In genomic region chr19:55174425-55175116, GRCh38 we compare ENCODE assay signal across 12 cellular contexts. TPM values are rescaled to one million over a fixed set of nuclear protein-coding genes. Genes with fewer than 3 reads are reported as not detected.
DNase-seq lines count a peak whose midpoint lies in the region; ATAC-seq and TF ChIP-seq lines count a peak whose summit lies in the region.
"Had no signal": no experiment of that assay in that cellular context is flagged by ENCODE, and none has a peak within 500 bp of the region (broad histone marks: within the 10 kb centered on the region; RNA-seq: fewer than 3 reads in every experiment).

No MANE protein-coding gene starts in this region.

- H3K36me3 Mint-ChIP-seq in glutamatergic neuron (ENCODE audit: unreplicated experiment), result peaks cover 5% of the 10 kb centered on the region
- peaks cover 8% of the 10 kb centered on the region for H3K36me3 Mint-ChIP-seq in endothelial cell (ENCODE audit: low read depth, unreplicated experiment)
- H3K36me3 Mint-ChIP-seq: activated naive CD4-positive, alpha-beta T cell treated with anti-CD3 and anti-CD28 coated beads, Interleukin-2, amount 50 U/mL, for 24 hours had no signal

- no TSS peak for BruUV-seq in PC-3 (replicated peaks; lab: Mats Ljungman, UMichigan)

- H3K79me2 ChIP-seq in PC-3 (ENCODE audit: low read length), result no peaks in the 10 kb centered on the region

- H3K9me3 ChIP-seq in PC-3 (ENCODE audit: low read length), result no peaks in the 10 kb centered on the region
- no peaks in the 10 kb centered on the region for H3K9me3 ChIP-seq in psoas muscle
- H3K9me3 ChIP-seq: esophagus muscularis mucosa had no signal

- no peaks in the 10 kb centered on the region for H4K20me1 ChIP-seq in PC-3 (ENCODE audit: low read length)

- H3K4me1 ChIP-seq in PC-3 (ENCODE audit: insufficient read depth, low read length) (peaks cover 17% of the 10 kb centered on the region), psoas muscle (peaks cover 6% of the 10 kb centered on the region)

- POLR2A ChIA-PET in PC-3 (lab: Charles Lee; ENCODE audit: unreplicated experiment), result no interaction called here

- H3K9ac ChIP-seq in PC-3 (ENCODE audit: low read length), result no peak overlapping the region

- peaks cover 41% of the 10 kb centered on the region for H3K4me1 Mint-ChIP-seq in stimulated activated naive CD8-positive, alpha-beta T cell treated with anti-CD3 and anti-CD28 coated beads, Interleukin-15, amount 100 ng/mL, for 72 hours
- H3K4me1 Mint-ChIP-seq in glutamatergic neuron (ENCODE audit: low read depth, unreplicated experiment), result peaks cover 11% of the 10 kb centered on the region
- H3K4me1 Mint-ChIP-seq in endothelial cell (ENCODE audit: unreplicated experiment), result peaks cover 10% of the 10 kb centered on the region

- no peak for TF ChIP-seq CTCF in PC-3 (conservative IDR thresholded peaks at IDR 0.05; ENCODE audit: low read depth, low read length)
- TF ChIP-seq CTCF in glutamatergic neuron (IDR thresholded peaks at IDR 0.05; ENCODE audit: partially characterized antibody, unreplicated experiment), result no peak
- TF ChIP-seq CTCF in endothelial cell (IDR thresholded peaks at IDR 0.05; ENCODE audit: unreplicated experiment), result no peak
- no peak for TF ChIP-seq CTCF in psoas muscle (IDR thresholded peaks at IDR 0.05)

- no peaks in the 10 kb centered on the region for H3F3A ChIP-seq in PC-3 (ENCODE audit: low read length, unreplicated experiment)

- peaks cover 99% of the 10 kb centered on the region for H3K27me3 Mint-ChIP-seq in stimulated activated naive CD8-positive, alpha-beta T cell treated with anti-CD3 and anti-CD28 coated beads, Interleukin-15, amount 100 ng/mL, for 72 hours
- H3K27me3 Mint-ChIP-seq in glutamatergic neuron (ENCODE audit: unreplicated experiment) (peaks cover 22% of the 10 kb centered on the region), endothelial cell (ENCODE audit: unreplicated experiment) (peaks cover 30% of the 10 kb centered on the region)

- peak overlapping the region; percentile 84 for H3K4me2 ChIP-seq in PC-3 (ENCODE audit: low read length)

- peak overlapping the region; percentile 72 to 75 for H3K4me3 Mint-ChIP-seq in stimulated activated naive CD8-positive, alpha-beta T cell treated with anti-CD3 and anti-CD28 coated beads, Interleukin-15, amount 100 ng/mL, for 72 hours
- H3K4me3 Mint-ChIP-seq in glutamatergic neuron (ENCODE audit: unreplicated experiment), result peak overlapping the region; percentile 77
- H3K4me3 Mint-ChIP-seq in endothelial cell (ENCODE audit: unreplicated experiment), result no peak overlapping the region

- no peaks in the 10 kb centered on the region for H3K9me2 ChIP-seq in PC-3 (replicated peaks; ENCODE audit: low read length)

- intact Hi-C loops in PC-3 (cut with micrococcal nuclease), result loop anchor here (5.0 kb wide), 1 partner anchor 38 kb away; no protein-coding TSS in a partner anchor
- intact Hi-C loops in psoas muscle (cut with DNase I), result no loop called here

- H3K27ac Mint-ChIP-seq in stimulated activated naive CD8-positive, alpha-beta T cell treated with anti-CD3 and anti-CD28 coated beads, Interleukin-15, amount 100 ng/mL, for 72 hours, result no peak overlapping the region
- H3K27ac Mint-ChIP-seq in glutamatergic neuron (ENCODE audit: unreplicated experiment), result no peak overlapping the region
- no peak overlapping the region for H3K27ac Mint-ChIP-seq in endothelial cell (ENCODE audit: unreplicated experiment)
- H3K27ac Mint-ChIP-seq: activated naive CD4-positive, alpha-beta T cell treated with anti-CD3 and anti-CD28 coated beads, Interleukin-2, amount 50 U/mL, for 24 hours had no signal

- no peak overlapping the region for H3K27ac ChIP-seq in PC-3 (ENCODE audit: low read length)
- no peak overlapping the region for H3K27ac ChIP-seq in psoas muscle
- H3K27ac ChIP-seq: esophagus muscularis mucosa had no signal

- no peak overlapping the region for H2AFZ ChIP-seq in PC-3 (ENCODE audit: low read length)

- CTCF ChIA-PET in PC-3 (lab: Charles Lee), result no interaction called here

- H3K4me3 ChIP-seq in PC-3 (ENCODE audit: low read length) (peak overlapping the region; percentile 73; the same call in 1 of the 2 replicates), psoas muscle (no peak overlapping the region)

- peaks cover 0 to 7% of the 10 kb centered on the region in 2 donors for H3K9me3 Mint-ChIP-seq in stimulated activated naive CD8-positive, alpha-beta T cell treated with anti-CD3 and anti-CD28 coated beads, Interleukin-15, amount 100 ng/mL, for 72 hours
- H3K9me3 Mint-ChIP-seq in glutamatergic neuron (ENCODE audit: unreplicated experiment) (peaks cover 14% of the 10 kb centered on the region), endothelial cell (ENCODE audit: unreplicated experiment) (no peaks in the 10 kb centered on the region)
- H3K9me3 Mint-ChIP-seq: activated naive CD4-positive, alpha-beta T cell treated with anti-CD3 and anti-CD28 coated beads, Interleukin-2, amount 50 U/mL, for 24 hours had no signal

- H3K36me3 ChIP-seq in PC-3 (ENCODE audit: low read depth, low read length) (no peaks in the 10 kb centered on the region), psoas muscle (ENCODE audit: insufficient read depth in 1 of 2, low read depth in 1 of 2) (no peaks in the 10 kb centered on the region)
- H3K36me3 ChIP-seq: esophagus muscularis mucosa had no signal

- peaks cover 1% of the 10 kb centered on the region for H3K27me3 ChIP-seq in PC-3 (ENCODE audit: low read length)
- peaks cover 0 to 96% (median 38%) of the 10 kb centered on the region in 3 donors for H3K27me3 ChIP-seq in psoas muscle (ENCODE audit: insufficient read depth in 3 of 3, low read length in 2 of 3)

- no peak for ATAC-seq in stimulated activated naive CD8-positive, alpha-beta T cell treated with anti-CD3 and anti-CD28 coated beads, Interleukin-15, amount 100 ng/mL, for 72 hours
- ATAC-seq in stimulated activated naive CD8-positive, alpha-beta T cell treated with anti-CD3 and anti-CD28 coated beads, Interleukin-15, Interleukin-2, amounts not matched to agents 100 U/mL and 50 U/mL, for 24 hours, result no peak
- ATAC-seq in PC-3 (no peak), HG03095 (IDR thresholded peaks at IDR 0.05; ENCODE audit: unreplicated experiment) (no peak), psoas muscle (no peak)

- WGBS in psoas muscle, 3 donors, result 44 to 60% (median 59%) methylated on average over 19 to 21 of the region's 21 CpGs

- DNase-seq in stimulated activated naive CD8-positive, alpha-beta T cell treated with anti-CD3 and anti-CD28 coated beads, Interleukin-15, amount 100 ng/mL, for 72 hours, result no peak
- DNase-seq in stimulated activated naive CD8-positive, alpha-beta T cell treated with anti-CD3 and anti-CD28 coated beads, Interleukin-15, Interleukin-2, amounts not matched to agents 100 U/mL and 50 U/mL, for 24 hours, result no peak
- DNase-seq in PC-3 (no peak), glutamatergic neuron (no peak), endothelial cell (ENCODE audit: low spot score) (no peak), psoas muscle (no peak), NCI-H2171 treated with DMSO at 0.1 percent for 48 hours (lab: John Stamatoyannopoulos, UW) (no peak)
- DNase-seq: activated CD4-positive, alpha-beta T cell treated with anti-CD3 and anti-CD28 coated beads, Interleukin-2, amount 50 U/mL, for 1 hour; NCI-H2107 had no signal

RNA-seq across cellular contexts. Expression of gene SYT5, which starts 5.5 kb away (rescaled TPM):
- total RNA-seq in PC-3 (2014; rRNA removed) (0.40 and 2.5 TPM in 2 replicates), glutamatergic neuron (ENCODE audit: unreplicated experiment) (23.7 TPM), endothelial cell (ENCODE audit: unreplicated experiment) (1.6 TPM), psoas muscle (not detected)
- under 1 TPM in 2 of 3 donors, not detected in 1; 0.03 to 0.13 TPM for polyA plus RNA-seq in psoas muscle

RNA-seq across cellular contexts. Expression of gene DNAAF3, which starts 8.2 kb away (rescaled TPM):
- total RNA-seq in PC-3 (2014; rRNA removed) (30.0 and 45.7 TPM in 2 replicates), glutamatergic neuron (ENCODE audit: unreplicated experiment) (2.4 TPM), endothelial cell (ENCODE audit: unreplicated experiment) (2.2 TPM), psoas muscle (not detected)
- under 1 TPM; 0.06 to 0.47 (median 0.34) TPM for polyA plus RNA-seq in psoas muscle

RNA-seq across cellular contexts. Expression of gene TNNI3, which starts 17.0 kb away (rescaled TPM):
- total RNA-seq in PC-3 (2014; rRNA removed), result 32.4 and 40.1 TPM in 2 replicates
- total RNA-seq in glutamatergic neuron (ENCODE audit: unreplicated experiment), result 3.3 TPM
- not detected for total RNA-seq in endothelial cell (ENCODE audit: unreplicated experiment)
- 10 to 100 TPM in 1 of 4 donors, 1 to 10 TPM in 3; 5.0 to 16.2 (median 7.4) TPM for total RNA-seq in psoas muscle
- 10 to 100 TPM; 13.4 to 17.4 (median 15.2) TPM for polyA plus RNA-seq in psoas muscle
- total RNA-seq: esophagus muscularis mucosa had no signal

RNA-seq across cellular contexts. Expression of gene TNNT1, which starts 25.6 kb away (rescaled TPM):
- total RNA-seq in PC-3 (2014; rRNA removed), result 266 and 317 TPM in 2 replicates
- 19.3 TPM for total RNA-seq in glutamatergic neuron (ENCODE audit: unreplicated experiment)
- 2.8 TPM for total RNA-seq in endothelial cell (ENCODE audit: unreplicated experiment)
- 1,000 to 10,000 TPM; 7,142 to 9,723 (median 8,305) TPM for total RNA-seq in psoas muscle
- over 10,000 TPM in 2 of 3 donors, 1,000 to 10,000 TPM in 1; 4,522 to 12,694 (median 10,175) TPM for polyA plus RNA-seq in psoas muscle

RNA-seq across cellular contexts. Expression of gene PTPRH, which starts 34.7 kb away (rescaled TPM):
- total RNA-seq in PC-3 (2014; rRNA removed), result 8.1 and 10.9 TPM in 2 replicates
- 7.4 TPM for total RNA-seq in glutamatergic neuron (ENCODE audit: unreplicated experiment)
- total RNA-seq in endothelial cell (ENCODE audit: unreplicated experiment), result not detected
- total RNA-seq in psoas muscle, result under 1 TPM in 3 of 4 donors, not detected in 1; 0.15 to 0.18 (median 0.17) TPM
- under 1 TPM; 0.04 to 0.12 (median 0.05) TPM for polyA plus RNA-seq in psoas muscle
